19 cellular contexts compared by ENCODE assay signal in genomic region chr1:73626326-73626725, GRCh38.
DNase-seq lines count a peak whose midpoint lies in the region; ATAC-seq, FAIRE-seq and TF ChIP-seq lines count a peak whose summit lies in the region.
"Had no signal": no experiment of that assay in that cellular context is flagged by ENCODE, and none has a peak within 500 bp of the region (broad histone marks: within the 10 kb centered on the region; RNA-seq: fewer than 3 reads in every experiment).

No MANE protein-coding gene starts in this region.

- CTCF ChIA-PET in MCF 10A (lab: Yijun Ruan, JAX) = no interaction called here

- H3K27ac ChIP-seq in breast epithelium = no peak overlapping the region
- H3K27ac ChIP-seq: 22Rv1, A549, C4-2B had no signal

- H3K9me3 ChIP-seq in breast epithelium = no peaks in the 10 kb centered on the region
- H3K9me3 ChIP-seq: A549, Caco-2, HAP-1 had no signal

- DNase-seq in MCF 10A (ENCODE audit: unreplicated experiment) = peak; percentile 4
- DNase-seq in breast epithelium (ENCODE audit: low spot score in 2 of 2) = no peak
- DNase-seq in astrocyte of the cerebellum (ENCODE audit: low read depth) = peak; percentile 57
- no peak for DNase-seq in bronchial epithelial cell (ENCODE audit: low read depth)
- no peak for DNase-seq in NOMO-1 treated with DMSO at 0.1 percent for 48 hours (lab: John Stamatoyannopoulos, UW; ENCODE audit: unreplicated experiment)
- DNase-seq: AML-193; Caco-2; CD4-positive, alpha-beta T cell had no signal

- TF ChIP-seq CTCF in MCF 10A (IDR thresholded peaks at IDR 0.05; ENCODE audit: unreplicated experiment) (no peak), breast epithelium (IDR thresholded peaks at IDR 0.05) (no peak), astrocyte of the cerebellum (IDR thresholded peaks at IDR 0.05; ENCODE audit: low read depth, low read length, missing control alignments) (no peak), bronchial epithelial cell (IDR thresholded peaks at IDR 0.05; ENCODE audit: insufficient read depth, low read length, severe bottlenecking) (no peak)

- no peak overlapping the region for H3K4me3 Mint-ChIP-seq in MCF 10A (ENCODE audit: unreplicated experiment)
- H3K4me3 Mint-ChIP-seq: CD4-positive, alpha-beta T cell had no signal

- no peak for TF ChIP-seq POLR2A in breast epithelium (IDR thresholded peaks at IDR 0.05)

- no peak for ATAC-seq in GM18861 (IDR thresholded peaks at IDR 0.05; ENCODE audit: unreplicated experiment)
- ATAC-seq in GM19328 (IDR thresholded peaks at IDR 0.05; ENCODE audit: unreplicated experiment) = no peak
- ATAC-seq in HG02588 (IDR thresholded peaks at IDR 0.05; ENCODE audit: unreplicated experiment) = no peak
- ATAC-seq: A549 had no signal

- H3K36me3 ChIP-seq in breast epithelium (no peaks in the 10 kb centered on the region), bronchial epithelial cell (ENCODE audit: control insufficient read depth, insufficient read depth, low read length) (no peaks in the 10 kb centered on the region)
- H3K36me3 ChIP-seq: HAP-1 had no signal

- in situ Hi-C loops in astrocyte of the cerebellum (cut with HindIII; ENCODE audit: low sequenced_read_pairs) = no loop called here

- no TSS peak for BruUV-seq in MCF 10A (replicated peaks; lab: Mats Ljungman, UMichigan)

- H3K4me1 ChIP-seq in breast epithelium = no peaks in the 10 kb centered on the region
- H3K4me1 ChIP-seq: A549, Caco-2, HAP-1 had no signal

- H3K27ac Mint-ChIP-seq in MCF 10A (ENCODE audit: low read depth, unreplicated experiment) = no peak overlapping the region
- H3K27ac Mint-ChIP-seq: CD4-positive, alpha-beta T cell had no signal

- no peaks in the 10 kb centered on the region for H3K27me3 ChIP-seq in breast epithelium
- no peaks in the 10 kb centered on the region for H3K27me3 ChIP-seq in bronchial epithelial cell (ENCODE audit: control insufficient read depth, insufficient read depth, low read length)

- POLR2A ChIA-PET in MCF 10A (lab: Yijun Ruan, JAX) = no interaction called here

- peak; percentile 52 for FAIRE-seq in bronchial epithelial cell (lab: Jason Lieb, UNC)
- FAIRE-seq: A549, D721Med, G401.6, GM12891, H1 had no signal

- no peaks in the 10 kb centered on the region for H3K27me3 Mint-ChIP-seq in MCF 10A (ENCODE audit: insufficient read depth, unreplicated experiment)
- H3K27me3 Mint-ChIP-seq: CD4-positive, alpha-beta T cell had no signal

- H3K4me3 ChIP-seq in breast epithelium = no peak overlapping the region
- H3K4me3 ChIP-seq in astrocyte of the cerebellum (ENCODE audit: low read depth, low read length) = no peak overlapping the region
- H3K4me3 ChIP-seq in bronchial epithelial cell (ENCODE audit: low read depth, low read length) = no peak overlapping the region
- H3K4me3 ChIP-seq: A549, HAP-1 had no signal

- intact Hi-C loops in MCF 10A (cut with micrococcal nuclease) = no loop called here
- intact Hi-C loops in breast epithelium (cut with DNase I; ENCODE audit: low total_unique reads) = no loop called here

- H3K4me1 Mint-ChIP-seq in MCF 10A (ENCODE audit: insufficient read depth, unreplicated experiment) = no peaks in the 10 kb centered on the region

- H3K9me3 Mint-ChIP-seq in MCF 10A (ENCODE audit: unreplicated experiment) = peaks cover 5% of the 10 kb centered on the region

- H3K36me3 Mint-ChIP-seq in MCF 10A (ENCODE audit: insufficient read depth, unreplicated experiment) = no peaks in the 10 kb centered on the region

Comparison
In these comparisons a context has a peak if more than half of its experiments do, and no peak if none do; other contexts are left out.
1. DNase-seq: peak in MCF 10A (single experiment) and astrocyte of the cerebellum (single experiment); none in breast epithelium (0 of 2), bronchial epithelial cell (single experiment) and NOMO-1 treated with DMSO at 0.1 percent for 48 hours (single experiment).